22 cellular contexts compared by ENCODE assay signal in genomic region chr9:28941856-28942255, GRCh38.
DNase-seq lines count a peak whose midpoint lies in the region; ATAC-seq and TF ChIP-seq lines count a peak whose summit lies in the region.
"Had no signal": no experiment of that assay in that cellular context is flagged by ENCODE, and none has a peak within 500 bp of the region (broad histone marks: within the 10 kb centered on the region; RNA-seq: fewer than 3 reads in every experiment).

No MANE protein-coding gene starts in this region.

- H3K4me1 Mint-ChIP-seq in WTC11, result peaks cover 41% of the 10 kb centered on the region
- H3K4me1 Mint-ChIP-seq: CD4-positive, CD25-positive, alpha-beta regulatory T cell; CD8-positive, alpha-beta memory T cell; IgD-negative memory B cell had no signal

- intact Hi-C loops in left ventricle myocardium superior (cut with micrococcal nuclease), result no loop called here

- H3K36me3 Mint-ChIP-seq in WTC11, result no peaks in the 10 kb centered on the region
- H3K36me3 Mint-ChIP-seq: CD4-positive, CD25-positive, alpha-beta regulatory T cell; CD8-positive, alpha-beta memory T cell; IgD-negative memory B cell had no signal

- TF ChIP-seq POLR2A in tibial nerve (IDR thresholded peaks at IDR 0.05), result no peak

- 22 to 25% methylated on average over 2 of the region's 2 CpGs for WGBS in tibial nerve, 2 donors

- DNase-seq in WTC11 (ENCODE audit: low spot score) (no peak), left ventricle myocardium superior (no peak), tibial nerve (ENCODE audit: low spot score in 2 of 2) (no peak), DMS53 treated with DMSO at 0.1 percent for 48 hours (lab: John Stamatoyannopoulos, UW; ENCODE audit: unreplicated experiment) (no peak)
- no peak for DNase-seq in activated naive CD4-positive, alpha-beta T cell treated with anti-CD3 and anti-CD28 coated beads, Interleukin-2, amount 50 U/mL, for 16 hours
- DNase-seq: ACHN; BE2C; C1 segment of cervical spinal cord; CD4-positive, CD25-positive, alpha-beta regulatory T cell; CD8-positive, alpha-beta memory T cell; COR-L47; DMS 273 treated with DMSO at 0.1 percent for 48 hours; DMS79; GDM1; HFFc6; KBM-7 had no signal

- TF ChIP-seq EP300 in tibial nerve (IDR thresholded peaks at IDR 0.05), result no peak

- TF ChIP-seq CTCF in WTC11 (IDR thresholded peaks at IDR 0.05) (no peak), tibial nerve (IDR thresholded peaks at IDR 0.05) (no peak)

- H3K4me1 ChIP-seq in HUES48 (ENCODE audit: control insufficient read depth, insufficient read depth, low read length) (peaks cover 43% of the 10 kb centered on the region), iPS-20b (ENCODE audit: insufficient read depth, low read length) (peaks cover 31% of the 10 kb centered on the region), tibial nerve (no peaks in the 10 kb centered on the region)
- H3K4me1 ChIP-seq: BE2C had no signal

- H3K27me3 ChIP-seq in HUES48 (ENCODE audit: control insufficient read depth, insufficient read depth, low read length) (no peaks in the 10 kb centered on the region), iPS-20b (ENCODE audit: insufficient read depth, low read length) (no peaks in the 10 kb centered on the region), tibial nerve (no peaks in the 10 kb centered on the region)
- H3K27me3 ChIP-seq: BE2C had no signal

- POLR2A ChIA-PET in WTC11 (lab: Charles Lee), result no interaction called here

- H3K27ac ChIP-seq in HUES48 (ENCODE audit: low read depth, low read length), result peak overlapping the region; percentile 5
- H3K27ac ChIP-seq in iPS-20b (ENCODE audit: low read length), result peak overlapping the region; percentile 18
- no peak overlapping the region for H3K27ac ChIP-seq in tibial nerve
- H3K27ac ChIP-seq: HL-60 had no signal

- H3K9me3 ChIP-seq in HUES48 (ENCODE audit: control insufficient read depth, insufficient read depth, low read length) (no peaks in the 10 kb centered on the region), iPS-20b (ENCODE audit: insufficient read depth, low read depth, low read length) (no peaks in the 10 kb centered on the region), tibial nerve (no peaks in the 10 kb centered on the region)
- H3K9me3 ChIP-seq: BE2C had no signal

- H3K4me3 Mint-ChIP-seq in WTC11, result no peak overlapping the region
- H3K4me3 Mint-ChIP-seq: CD4-positive, CD25-positive, alpha-beta regulatory T cell; CD8-positive, alpha-beta memory T cell; HFFc6; IgD-negative memory B cell had no signal

- no peak overlapping the region for H3K4me3 ChIP-seq in HUES48 (ENCODE audit: low read depth, low read length)
- peak overlapping the region; percentile 4; the same call in 1 of the 2 replicates for H3K4me3 ChIP-seq in iPS-20b (ENCODE audit: low read length)
- no peak overlapping the region for H3K4me3 ChIP-seq in tibial nerve

- H3K27me3 Mint-ChIP-seq in WTC11 (ENCODE audit: low read depth), result no peaks in the 10 kb centered on the region
- H3K27me3 Mint-ChIP-seq: CD4-positive, CD25-positive, alpha-beta regulatory T cell; CD8-positive, alpha-beta memory T cell; IgD-negative memory B cell had no signal

- ATAC-seq in WTC11 (peak; percentile 85), left ventricle myocardium superior (no peak)
- ATAC-seq: HCT116, HepG2 had no signal

- no peaks in the 10 kb centered on the region for H3K9me3 Mint-ChIP-seq in WTC11

- H3K36me3 ChIP-seq in HUES48 (ENCODE audit: control insufficient read depth, insufficient read depth, low read length), result no peaks in the 10 kb centered on the region
- no peaks in the 10 kb centered on the region for H3K36me3 ChIP-seq in iPS-20b (ENCODE audit: insufficient read depth, low read depth, low read length)
- no peaks in the 10 kb centered on the region for H3K36me3 ChIP-seq in tibial nerve
- H3K36me3 ChIP-seq: BE2C had no signal

- H3K27ac Mint-ChIP-seq in WTC11, result peak overlapping the region; percentile 71; the same call in 1 of the 2 replicates
- H3K27ac Mint-ChIP-seq: CD4-positive, CD25-positive, alpha-beta regulatory T cell; CD8-positive, alpha-beta memory T cell; HFFc6; IgD-negative memory B cell had no signal

- CTCF ChIA-PET in WTC11 (lab: Charles Lee), result no interaction called here

- H3K9ac ChIP-seq in HUES48 (ENCODE audit: low read depth, low read length) (no peak overlapping the region), iPS-20b (ENCODE audit: low read depth, low read length) (no peak overlapping the region)

TF ChIP-seq in WTC11, 78 proteins besides CTCF, POLR2A, EP300 and RAD21 (continues in another document):
- TF ChIP-seq HMGXB4 (CRISPR knock-in tag; IDR thresholded peaks at IDR 0.05) (no peak), E2F5 (CRISPR knock-in tag; IDR thresholded peaks at IDR 0.05) (no peak), TCF7 (CRISPR knock-in tag; IDR thresholded peaks at IDR 0.05; ENCODE audit: low read depth) (no peak), ZNF396 (CRISPR knock-in tag; IDR thresholded peaks at IDR 0.05; ENCODE audit: borderline replicate concordance) (no peak), ZNF138 (CRISPR knock-in tag; conservative IDR thresholded peaks at IDR 0.05) (no peak), PRRX2 (CRISPR knock-in tag; IDR thresholded peaks at IDR 0.05) (no peak), CBFB (CRISPR knock-in tag; IDR thresholded peaks at IDR 0.05; ENCODE audit: low read depth) (no peak), ATF2 (CRISPR knock-in tag; IDR thresholded peaks at IDR 0.05; ENCODE audit: borderline replicate concordance, low read depth) (no peak), OVOL2 (CRISPR knock-in tag; IDR thresholded peaks at IDR 0.05; ENCODE audit: borderline replicate concordance) (no peak), NR2C2 (CRISPR knock-in tag; IDR thresholded peaks at IDR 0.05) (no peak), IRF1 (CRISPR knock-in tag; IDR thresholded peaks at IDR 0.05) (no peak), NFYB (CRISPR knock-in tag; conservative IDR thresholded peaks at IDR 0.05; ENCODE audit: low read depth) (no peak), GABPB1 (CRISPR knock-in tag; IDR thresholded peaks at IDR 0.05) (no peak), EMX1 (CRISPR knock-in tag; IDR thresholded peaks at IDR 0.05) (no peak), RORB (CRISPR knock-in tag; IDR thresholded peaks at IDR 0.05) (no peak)

Comparison
In these comparisons a context has a peak if more than half of its experiments do, and no peak if none do; other contexts are left out.
1. H3K27ac ChIP-seq: peak in HUES48 (single experiment) and iPS-20b (single experiment); none in tibial nerve (0 of 4).